Comparison of ENCODE assay signal across 1 cellular context in the genomic region with DNA sequence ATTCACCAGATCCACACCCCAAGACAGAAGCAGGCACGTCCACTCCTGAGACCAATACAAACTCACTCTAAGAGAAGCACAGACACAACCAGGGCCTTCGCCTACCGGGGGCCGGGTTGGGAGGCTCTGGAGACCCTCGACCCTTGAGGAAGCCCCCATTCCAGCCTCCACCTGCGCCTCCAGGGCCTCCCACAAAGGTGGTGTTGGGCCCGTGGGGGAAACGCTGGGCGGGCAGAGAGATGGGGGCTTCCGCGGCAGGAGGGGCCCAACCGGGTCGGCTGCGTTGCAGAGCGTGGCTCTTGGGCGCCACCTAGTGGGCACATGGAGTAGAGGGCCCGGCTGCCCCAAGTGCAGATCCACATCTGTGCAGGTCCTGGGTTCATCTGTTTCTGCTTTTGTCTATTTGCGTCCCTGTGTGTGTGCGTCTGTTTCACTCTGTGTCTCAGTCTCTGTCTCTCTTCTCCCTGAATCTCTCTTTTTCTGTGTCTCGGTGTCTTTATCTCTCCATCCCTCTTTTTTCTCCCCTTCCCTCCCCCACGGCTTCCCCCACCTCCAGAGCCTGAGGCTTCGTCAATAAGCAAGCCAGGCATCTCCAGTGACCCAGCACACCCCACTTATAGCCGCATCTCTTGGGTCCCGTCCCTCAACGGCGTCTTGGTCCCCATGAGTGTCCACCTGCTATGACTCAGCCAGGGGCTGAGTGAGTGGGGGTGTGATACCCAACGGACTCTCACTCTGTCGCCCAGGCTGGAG.
TF ChIP-seq lines count a peak whose summit lies in the region.

No MANE protein-coding gene starts in this region.

TF ChIP-seq in GM12878, 131 proteins besides CTCF, POLR2A, EP300 and RAD21 (continued from another document):
- TF ChIP-seq, protein P1, sequence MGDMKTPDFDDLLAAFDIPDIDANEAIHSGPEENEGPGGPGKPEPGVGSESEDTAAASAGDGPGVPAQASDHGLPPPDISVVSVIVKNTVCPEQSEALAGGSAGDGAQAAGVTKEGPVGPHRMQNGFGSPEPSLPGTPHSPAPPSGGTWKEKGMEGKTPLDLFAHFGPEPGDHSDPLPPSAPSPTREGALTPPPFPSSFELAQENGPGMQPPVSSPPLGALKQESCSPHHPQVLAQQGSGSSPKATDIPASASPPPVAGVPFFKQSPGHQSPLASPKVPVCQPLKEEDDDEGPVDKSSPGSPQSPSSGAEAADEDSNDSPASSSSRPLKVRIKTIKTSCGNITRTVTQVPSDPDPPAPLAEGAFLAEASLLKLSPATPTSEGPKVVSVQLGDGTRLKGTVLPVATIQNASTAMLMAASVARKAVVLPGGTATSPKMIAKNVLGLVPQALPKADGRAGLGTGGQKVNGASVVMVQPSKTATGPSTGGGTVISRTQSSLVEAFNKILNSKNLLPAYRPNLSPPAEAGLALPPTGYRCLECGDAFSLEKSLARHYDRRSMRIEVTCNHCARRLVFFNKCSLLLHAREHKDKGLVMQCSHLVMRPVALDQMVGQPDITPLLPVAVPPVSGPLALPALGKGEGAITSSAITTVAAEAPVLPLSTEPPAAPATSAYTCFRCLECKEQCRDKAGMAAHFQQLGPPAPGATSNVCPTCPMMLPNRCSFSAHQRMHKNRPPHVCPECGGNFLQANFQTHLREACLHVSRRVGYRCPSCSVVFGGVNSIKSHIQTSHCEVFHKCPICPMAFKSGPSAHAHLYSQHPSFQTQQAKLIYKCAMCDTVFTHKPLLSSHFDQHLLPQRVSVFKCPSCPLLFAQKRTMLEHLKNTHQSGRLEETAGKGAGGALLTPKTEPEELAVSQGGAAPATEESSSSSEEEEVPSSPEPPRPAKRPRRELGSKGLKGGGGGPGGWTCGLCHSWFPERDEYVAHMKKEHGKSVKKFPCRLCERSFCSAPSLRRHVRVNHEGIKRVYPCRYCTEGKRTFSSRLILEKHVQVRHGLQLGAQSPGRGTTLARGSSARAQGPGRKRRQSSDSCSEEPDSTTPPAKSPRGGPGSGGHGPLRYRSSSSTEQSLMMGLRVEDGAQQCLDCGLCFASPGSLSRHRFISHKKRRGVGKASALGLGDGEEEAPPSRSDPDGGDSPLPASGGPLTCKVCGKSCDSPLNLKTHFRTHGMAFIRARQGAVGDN (IDR thresholded peaks at IDR 0.05) = no peak
- peak; percentile 65; the same call in 1 of the 2 replicates for TF ChIP-seq YY1 (IDR thresholded peaks at IDR 0.05; ENCODE audit: low read depth, low read length)
- TF ChIP-seq SMC3 (IDR thresholded peaks at IDR 0.05; ENCODE audit: borderline replicate concordance, low read length) = peak; percentile 61
